ENCODE assay signal across 3 cellular contexts in the genomic region with DNA sequence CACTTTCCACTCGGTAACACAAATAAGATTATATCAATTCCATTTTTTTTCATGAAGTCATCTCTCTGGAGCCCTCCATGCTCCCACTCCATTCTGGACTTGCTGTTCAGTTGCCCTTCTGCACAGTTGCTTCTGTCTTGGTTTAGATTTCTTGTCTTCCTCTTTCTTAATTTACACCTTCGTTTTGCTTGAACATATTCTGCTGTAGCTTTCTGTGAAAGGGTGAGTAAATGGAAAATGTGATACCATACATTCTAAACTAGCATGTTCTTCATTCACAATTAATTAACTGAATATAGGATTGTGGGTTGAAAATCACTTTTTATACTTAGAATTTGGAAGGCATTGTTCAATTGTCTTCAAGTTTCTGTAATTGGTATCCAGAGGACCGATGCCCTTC.
TF ChIP-seq lines count a peak whose summit lies in the region.

No MANE protein-coding gene starts in this region.

TF ChIP-seq in SK-N-SH, 30 proteins besides CTCF, POLR2A, EP300 and RAD21:
- TF ChIP-seq MEF2A (IDR thresholded peaks at IDR 0.05; ENCODE audit: borderline replicate concordance, low read depth) = 0 out of 2 replicates have a peak, but pooled peaks have one; percentile 2
- TF ChIP-seq, protein P1, sequence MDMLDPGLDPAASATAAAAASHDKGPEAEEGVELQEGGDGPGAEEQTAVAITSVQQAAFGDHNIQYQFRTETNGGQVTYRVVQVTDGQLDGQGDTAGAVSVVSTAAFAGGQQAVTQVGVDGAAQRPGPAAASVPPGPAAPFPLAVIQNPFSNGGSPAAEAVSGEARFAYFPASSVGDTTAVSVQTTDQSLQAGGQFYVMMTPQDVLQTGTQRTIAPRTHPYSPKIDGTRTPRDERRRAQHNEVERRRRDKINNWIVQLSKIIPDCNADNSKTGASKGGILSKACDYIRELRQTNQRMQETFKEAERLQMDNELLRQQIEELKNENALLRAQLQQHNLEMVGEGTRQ (IDR thresholded peaks at IDR 0.05; ENCODE audit: borderline replicate concordance, low read depth, low read length) = no peak
- no peak for TF ChIP-seq SMC3 (IDR thresholded peaks at IDR 0.05; ENCODE audit: low read depth, low read length)

TF ChIP-seq in SK-N-SH treated with all-trans-retinoic acid at 6 μM for 48 hours, 23 proteins besides CTCF, POLR2A, EP300 and RAD21:
- no peak for TF ChIP-seq ARNTL (CRISPR knock-in tag; IDR thresholded peaks at IDR 0.05; ENCODE audit: borderline replicate concordance, low read depth)
- no peak for TF ChIP-seq GLIS3 (CRISPR knock-in tag; IDR thresholded peaks at IDR 0.05)
- no peak for TF ChIP-seq ISL1 (CRISPR knock-in tag; IDR thresholded peaks at IDR 0.05)
- no peak for TF ChIP-seq SNAI2 (CRISPR knock-in tag; IDR thresholded peaks at IDR 0.05)
- no peak for TF ChIP-seq TOX (CRISPR knock-in tag; IDR thresholded peaks at IDR 0.05; ENCODE audit: borderline replicate concordance)
- TF ChIP-seq TCF4 (CRISPR knock-in tag; IDR thresholded peaks at IDR 0.05; ENCODE audit: borderline replicate concordance) = no peak
- TF ChIP-seq ZC3H10 (CRISPR knock-in tag; IDR thresholded peaks at IDR 0.05) = no peak
- TF ChIP-seq ZFP30 (CRISPR knock-in tag; IDR thresholded peaks at IDR 0.05) = no peak
- no peak for TF ChIP-seq RARB (CRISPR knock-in tag; IDR thresholded peaks at IDR 0.05)
- no peak for TF ChIP-seq OSR1 (CRISPR knock-in tag; IDR thresholded peaks at IDR 0.05)
- TF ChIP-seq ZFP3 (CRISPR knock-in tag; IDR thresholded peaks at IDR 0.05) = no peak
- TF ChIP-seq, protein P2, sequence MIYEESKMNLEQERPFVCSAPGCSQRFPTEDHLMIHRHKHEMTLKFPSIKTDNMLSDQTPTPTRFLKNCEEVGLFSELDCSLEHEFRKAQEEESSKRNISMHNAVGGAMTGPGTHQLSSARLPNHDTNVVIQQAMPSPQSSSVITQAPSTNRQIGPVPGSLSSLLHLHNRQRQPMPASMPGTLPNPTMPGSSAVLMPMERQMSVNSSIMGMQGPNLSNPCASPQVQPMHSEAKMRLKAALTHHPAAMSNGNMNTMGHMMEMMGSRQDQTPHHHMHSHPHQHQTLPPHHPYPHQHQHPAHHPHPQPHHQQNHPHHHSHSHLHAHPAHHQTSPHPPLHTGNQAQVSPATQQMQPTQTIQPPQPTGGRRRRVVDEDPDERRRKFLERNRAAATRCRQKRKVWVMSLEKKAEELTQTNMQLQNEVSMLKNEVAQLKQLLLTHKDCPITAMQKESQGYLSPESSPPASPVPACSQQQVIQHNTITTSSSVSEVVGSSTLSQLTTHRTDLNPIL (CRISPR knock-in tag; IDR thresholded peaks at IDR 0.05; ENCODE audit: low read depth) = no peak
- no peak for TF ChIP-seq CSDC2 (CRISPR knock-in tag; IDR thresholded peaks at IDR 0.05)
- TF ChIP-seq, protein P3, sequence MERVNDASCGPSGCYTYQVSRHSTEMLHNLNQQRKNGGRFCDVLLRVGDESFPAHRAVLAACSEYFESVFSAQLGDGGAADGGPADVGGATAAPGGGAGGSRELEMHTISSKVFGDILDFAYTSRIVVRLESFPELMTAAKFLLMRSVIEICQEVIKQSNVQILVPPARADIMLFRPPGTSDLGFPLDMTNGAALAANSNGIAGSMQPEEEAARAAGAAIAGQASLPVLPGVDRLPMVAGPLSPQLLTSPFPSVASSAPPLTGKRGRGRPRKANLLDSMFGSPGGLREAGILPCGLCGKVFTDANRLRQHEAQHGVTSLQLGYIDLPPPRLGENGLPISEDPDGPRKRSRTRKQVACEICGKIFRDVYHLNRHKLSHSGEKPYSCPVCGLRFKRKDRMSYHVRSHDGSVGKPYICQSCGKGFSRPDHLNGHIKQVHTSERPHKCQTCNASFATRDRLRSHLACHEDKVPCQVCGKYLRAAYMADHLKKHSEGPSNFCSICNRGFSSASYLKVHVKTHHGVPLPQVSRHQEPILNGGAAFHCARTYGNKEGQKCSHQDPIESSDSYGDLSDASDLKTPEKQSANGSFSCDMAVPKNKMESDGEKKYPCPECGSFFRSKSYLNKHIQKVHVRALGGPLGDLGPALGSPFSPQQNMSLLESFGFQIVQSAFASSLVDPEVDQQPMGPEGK (CRISPR knock-in tag; IDR thresholded peaks at IDR 0.05; ENCODE audit: borderline replicate concordance) = no peak
- TF ChIP-seq, protein P4, sequence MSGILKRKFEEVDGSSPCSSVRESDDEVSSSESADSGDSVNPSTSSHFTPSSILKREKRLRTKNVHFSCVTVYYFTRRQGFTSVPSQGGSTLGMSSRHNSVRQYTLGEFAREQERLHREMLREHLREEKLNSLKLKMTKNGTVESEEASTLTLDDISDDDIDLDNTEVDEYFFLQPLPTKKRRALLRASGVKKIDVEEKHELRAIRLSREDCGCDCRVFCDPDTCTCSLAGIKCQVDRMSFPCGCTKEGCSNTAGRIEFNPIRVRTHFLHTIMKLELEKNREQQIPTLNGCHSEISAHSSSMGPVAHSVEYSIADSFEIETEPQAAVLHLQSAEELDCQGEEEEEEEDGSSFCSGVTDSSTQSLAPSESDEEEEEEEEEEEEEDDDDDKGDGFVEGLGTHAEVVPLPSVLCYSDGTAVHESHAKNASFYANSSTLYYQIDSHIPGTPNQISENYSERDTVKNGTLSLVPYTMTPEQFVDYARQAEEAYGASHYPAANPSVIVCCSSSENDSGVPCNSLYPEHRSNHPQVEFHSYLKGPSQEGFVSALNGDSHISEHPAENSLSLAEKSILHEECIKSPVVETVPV (CRISPR knock-in tag; IDR thresholded peaks at IDR 0.05) = no peak
- no peak for TF ChIP-seq ZNF565 (CRISPR knock-in tag; conservative IDR thresholded peaks at IDR 0.05; ENCODE audit: low read depth)
- TF ChIP-seq, protein P5, sequence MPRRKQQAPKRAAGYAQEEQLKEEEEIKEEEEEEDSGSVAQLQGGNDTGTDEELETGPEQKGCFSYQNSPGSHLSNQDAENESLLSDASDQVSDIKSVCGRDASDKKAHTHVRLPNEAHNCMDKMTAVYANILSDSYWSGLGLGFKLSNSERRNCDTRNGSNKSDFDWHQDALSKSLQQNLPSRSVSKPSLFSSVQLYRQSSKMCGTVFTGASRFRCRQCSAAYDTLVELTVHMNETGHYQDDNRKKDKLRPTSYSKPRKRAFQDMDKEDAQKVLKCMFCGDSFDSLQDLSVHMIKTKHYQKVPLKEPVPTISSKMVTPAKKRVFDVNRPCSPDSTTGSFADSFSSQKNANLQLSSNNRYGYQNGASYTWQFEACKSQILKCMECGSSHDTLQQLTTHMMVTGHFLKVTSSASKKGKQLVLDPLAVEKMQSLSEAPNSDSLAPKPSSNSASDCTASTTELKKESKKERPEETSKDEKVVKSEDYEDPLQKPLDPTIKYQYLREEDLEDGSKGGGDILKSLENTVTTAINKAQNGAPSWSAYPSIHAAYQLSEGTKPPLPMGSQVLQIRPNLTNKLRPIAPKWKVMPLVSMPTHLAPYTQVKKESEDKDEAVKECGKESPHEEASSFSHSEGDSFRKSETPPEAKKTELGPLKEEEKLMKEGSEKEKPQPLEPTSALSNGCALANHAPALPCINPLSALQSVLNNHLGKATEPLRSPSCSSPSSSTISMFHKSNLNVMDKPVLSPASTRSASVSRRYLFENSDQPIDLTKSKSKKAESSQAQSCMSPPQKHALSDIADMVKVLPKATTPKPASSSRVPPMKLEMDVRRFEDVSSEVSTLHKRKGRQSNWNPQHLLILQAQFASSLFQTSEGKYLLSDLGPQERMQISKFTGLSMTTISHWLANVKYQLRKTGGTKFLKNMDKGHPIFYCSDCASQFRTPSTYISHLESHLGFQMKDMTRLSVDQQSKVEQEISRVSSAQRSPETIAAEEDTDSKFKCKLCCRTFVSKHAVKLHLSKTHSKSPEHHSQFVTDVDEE (CRISPR knock-in tag; IDR thresholded peaks at IDR 0.05) = no peak
- TF ChIP-seq ZNF8 (CRISPR knock-in tag; IDR thresholded peaks at IDR 0.05) = no peak

TF ChIP-seq in K562, 482 proteins besides CTCF, POLR2A, EP300 and RAD21:
- TF ChIP-seq LARP7 (IDR thresholded peaks at IDR 0.05) (no peak), RBM25 (IDR thresholded peaks at IDR 0.05; ENCODE audit: low read depth, low read length, severe bottlenecking) (peak; percentile 84)
- TF ChIP-seq, protein P6, sequence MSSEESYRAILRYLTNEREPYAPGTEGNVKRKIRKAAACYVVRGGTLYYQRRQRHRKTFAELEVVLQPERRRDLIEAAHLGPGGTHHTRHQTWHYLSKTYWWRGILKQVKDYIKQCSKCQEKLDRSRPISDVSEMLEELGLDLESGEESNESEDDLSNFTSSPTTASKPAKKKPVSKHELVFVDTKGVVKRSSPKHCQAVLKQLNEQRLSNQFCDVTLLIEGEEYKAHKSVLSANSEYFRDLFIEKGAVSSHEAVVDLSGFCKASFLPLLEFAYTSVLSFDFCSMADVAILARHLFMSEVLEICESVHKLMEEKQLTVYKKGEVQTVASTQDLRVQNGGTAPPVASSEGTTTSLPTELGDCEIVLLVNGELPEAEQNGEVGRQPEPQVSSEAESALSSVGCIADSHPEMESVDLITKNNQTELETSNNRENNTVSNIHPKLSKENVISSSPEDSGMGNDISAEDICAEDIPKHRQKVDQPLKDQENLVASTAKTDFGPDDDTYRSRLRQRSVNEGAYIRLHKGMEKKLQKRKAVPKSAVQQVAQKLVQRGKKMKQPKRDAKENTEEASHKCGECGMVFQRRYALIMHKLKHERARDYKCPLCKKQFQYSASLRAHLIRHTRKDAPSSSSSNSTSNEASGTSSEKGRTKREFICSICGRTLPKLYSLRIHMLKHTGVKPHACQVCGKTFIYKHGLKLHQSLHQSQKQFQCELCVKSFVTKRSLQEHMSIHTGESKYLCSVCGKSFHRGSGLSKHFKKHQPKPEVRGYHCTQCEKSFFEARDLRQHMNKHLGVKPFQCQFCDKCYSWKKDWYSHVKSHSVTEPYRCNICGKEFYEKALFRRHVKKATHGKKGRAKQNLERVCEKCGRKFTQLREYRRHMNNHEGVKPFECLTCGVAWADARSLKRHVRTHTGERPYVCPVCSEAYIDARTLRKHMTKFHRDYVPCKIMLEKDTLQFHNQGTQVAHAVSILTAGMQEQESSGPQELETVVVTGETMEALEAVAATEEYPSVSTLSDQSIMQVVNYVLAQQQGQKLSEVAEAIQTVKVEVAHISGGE (CRISPR knock-in tag; IDR thresholded peaks at IDR 0.05) = no peak
